Comparison of ENCODE assay signal across 1 cellular context in the genomic region with DNA sequence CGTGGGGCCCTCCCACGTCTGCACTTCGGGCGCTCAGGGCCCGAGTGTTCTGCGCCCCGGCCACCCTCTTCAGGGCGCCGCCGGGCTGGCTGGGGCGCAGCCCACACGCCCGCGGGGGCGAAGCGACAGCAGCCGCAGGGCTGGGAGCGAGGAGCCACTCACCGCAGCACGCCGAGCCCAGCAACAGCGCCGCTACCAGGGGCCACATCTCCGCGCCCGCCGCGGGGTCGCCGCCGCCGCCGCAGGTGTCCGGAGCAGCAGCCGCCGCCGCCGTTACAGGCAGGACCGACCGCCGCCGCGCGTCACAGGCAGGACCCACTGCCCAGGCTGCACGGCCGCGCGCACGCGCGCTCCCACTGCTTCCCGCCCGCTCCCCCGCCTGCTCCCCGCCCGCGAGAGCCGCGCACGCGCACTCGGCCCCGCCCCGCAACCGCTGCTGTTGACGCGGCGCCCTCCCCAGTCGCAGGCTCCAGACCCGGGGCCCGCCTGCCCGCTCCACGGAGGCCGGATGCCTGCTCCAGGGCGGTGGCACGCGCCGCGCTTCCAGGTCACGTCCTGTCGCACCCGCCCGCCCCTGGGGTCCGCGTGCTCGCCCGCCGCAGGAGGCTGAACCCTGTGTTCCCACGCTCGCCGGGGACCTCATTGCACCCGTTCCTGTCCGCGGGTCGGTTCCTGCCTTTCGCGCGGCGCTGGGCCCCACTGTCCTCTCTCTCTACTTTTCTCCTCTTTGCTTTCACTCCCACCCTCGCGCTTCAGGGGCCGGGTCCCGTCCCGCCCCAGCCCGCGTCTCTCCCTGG.
A peak's percentile ranks its signal among the peaks of the same experiment; 100 is the strongest.
TF ChIP-seq lines count a peak whose summit lies in the region.

A gene (minus strand): TSS at position 331 of the 797 bp plus-strand sequence. CDS start 123 bp downstream, at position 208.

TF ChIP-seq in GM12878, 131 proteins besides CTCF, POLR2A, EP300 and RAD21 (continued from another document):
- TF ChIP-seq, protein P1, sequence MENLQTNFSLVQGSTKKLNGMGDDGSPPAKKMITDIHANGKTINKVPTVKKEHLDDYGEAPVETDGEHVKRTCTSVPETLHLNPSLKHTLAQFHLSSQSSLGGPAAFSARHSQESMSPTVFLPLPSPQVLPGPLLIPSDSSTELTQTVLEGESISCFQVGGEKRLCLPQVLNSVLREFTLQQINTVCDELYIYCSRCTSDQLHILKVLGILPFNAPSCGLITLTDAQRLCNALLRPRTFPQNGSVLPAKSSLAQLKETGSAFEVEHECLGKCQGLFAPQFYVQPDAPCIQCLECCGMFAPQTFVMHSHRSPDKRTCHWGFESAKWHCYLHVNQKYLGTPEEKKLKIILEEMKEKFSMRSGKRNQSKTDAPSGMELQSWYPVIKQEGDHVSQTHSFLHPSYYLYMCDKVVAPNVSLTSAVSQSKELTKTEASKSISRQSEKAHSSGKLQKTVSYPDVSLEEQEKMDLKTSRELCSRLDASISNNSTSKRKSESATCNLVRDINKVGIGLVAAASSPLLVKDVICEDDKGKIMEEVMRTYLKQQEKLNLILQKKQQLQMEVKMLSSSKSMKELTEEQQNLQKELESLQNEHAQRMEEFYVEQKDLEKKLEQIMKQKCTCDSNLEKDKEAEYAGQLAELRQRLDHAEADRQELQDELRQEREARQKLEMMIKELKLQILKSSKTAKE (IDR thresholded peaks at IDR 0.05; ENCODE audit: low read depth, poor library complexity, severe bottlenecking) = no peak
- TF ChIP-seq ASH2L (IDR thresholded peaks at IDR 0.05; ENCODE audit: borderline replicate concordance, low read depth) (peak; percentile 69; the same call in 1 of the 2 replicates), PAX5 (IDR thresholded peaks at IDR 0.05; ENCODE audit: borderline replicate concordance, low read depth, low read length) (0 out of 2 replicates have a peak, but pooled peaks have one; percentile 12), NR2C1 (IDR thresholded peaks at IDR 0.05) (0 out of 2 replicates have a peak, but pooled peaks have one; percentile 8), HDGF (IDR thresholded peaks at IDR 0.05) (no peak), TCF3 (IDR thresholded peaks at IDR 0.05; ENCODE audit: borderline replicate concordance, insufficient read depth, low read depth, low read length) (no peak), PAX8 (IDR thresholded peaks at IDR 0.05) (no peak), STAT1 (conservative IDR thresholded peaks at IDR 0.05) (no peak), TCF12 (IDR thresholded peaks at IDR 0.05; ENCODE audit: low read depth, low read length) (0 out of 2 replicates have a peak, but pooled peaks have one; percentile 57), BACH1 (IDR thresholded peaks at IDR 0.05; ENCODE audit: borderline replicate concordance) (peak; percentile 65), ZNF24 (IDR thresholded peaks at IDR 0.05) (peak; percentile 61; the same call in 1 of the 2 replicates), MTA3 (IDR thresholded peaks at IDR 0.05; ENCODE audit: borderline replicate concordance, low read length) (no peak), DPF2 (IDR thresholded peaks at IDR 0.05) (peak; percentile 96), RUNX3 (IDR thresholded peaks at IDR 0.05; ENCODE audit: low read length) (peak; percentile 32), RELA (IDR thresholded peaks at IDR 0.05; ENCODE audit: borderline replicate concordance, partially characterized antibody) (peak; percentile 59), LARP7 (IDR thresholded peaks at IDR 0.05) (peak; percentile 94), YY1 (IDR thresholded peaks at IDR 0.05; ENCODE audit: low read depth, low read length) (0 out of 2 replicates have a peak, but pooled peaks have one; percentile 24), BHLHE40 (IDR thresholded peaks at IDR 0.05; ENCODE audit: borderline replicate concordance in 1 of 2, low read depth in 2 of 2, low read length in 1 of 2) (peak; percentile 69 to 93; a peak in 3 of 4 replicates), SMARCA5 (IDR thresholded peaks at IDR 0.05) (peak; percentile 65; the same call in 1 of the 2 replicates), POLR2AphosphoS5 (IDR thresholded peaks at IDR 0.05; ENCODE audit: low read length) (peak; percentile 78), NRF1 (conservative IDR thresholded peaks at IDR 0.05; ENCODE audit: low read depth, low read length) (peak; percentile 38; the same call in 1 of the 2 replicates), ETV6 (conservative IDR thresholded peaks at IDR 0.05 in 1 of 2, IDR thresholded peaks at IDR 0.05 in 1 of 2; ENCODE audit: borderline replicate concordance in 1 of 2, low read depth in 1 of 2) (no peak), ZNF207 (IDR thresholded peaks at IDR 0.05; ENCODE audit: borderline replicate concordance) (peak; percentile 52; the same call in 1 of the 2 replicates), EGR1 (IDR thresholded peaks at IDR 0.05; ENCODE audit: borderline replicate concordance in 1 of 2, low read depth in 2 of 2, low read length in 2 of 2) (peak in 1 of 2 experiments; percentile 76; a peak in 2 of 3 replicates), NR2F1 (conservative IDR thresholded peaks at IDR 0.05) (peak; percentile 67)
- TF ChIP-seq, protein P2, sequence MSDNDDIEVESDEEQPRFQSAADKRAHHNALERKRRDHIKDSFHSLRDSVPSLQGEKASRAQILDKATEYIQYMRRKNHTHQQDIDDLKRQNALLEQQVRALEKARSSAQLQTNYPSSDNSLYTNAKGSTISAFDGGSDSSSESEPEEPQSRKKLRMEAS (IDR thresholded peaks at IDR 0.05; ENCODE audit: low read depth, low read length) = no peak
- TF ChIP-seq, protein P3, sequence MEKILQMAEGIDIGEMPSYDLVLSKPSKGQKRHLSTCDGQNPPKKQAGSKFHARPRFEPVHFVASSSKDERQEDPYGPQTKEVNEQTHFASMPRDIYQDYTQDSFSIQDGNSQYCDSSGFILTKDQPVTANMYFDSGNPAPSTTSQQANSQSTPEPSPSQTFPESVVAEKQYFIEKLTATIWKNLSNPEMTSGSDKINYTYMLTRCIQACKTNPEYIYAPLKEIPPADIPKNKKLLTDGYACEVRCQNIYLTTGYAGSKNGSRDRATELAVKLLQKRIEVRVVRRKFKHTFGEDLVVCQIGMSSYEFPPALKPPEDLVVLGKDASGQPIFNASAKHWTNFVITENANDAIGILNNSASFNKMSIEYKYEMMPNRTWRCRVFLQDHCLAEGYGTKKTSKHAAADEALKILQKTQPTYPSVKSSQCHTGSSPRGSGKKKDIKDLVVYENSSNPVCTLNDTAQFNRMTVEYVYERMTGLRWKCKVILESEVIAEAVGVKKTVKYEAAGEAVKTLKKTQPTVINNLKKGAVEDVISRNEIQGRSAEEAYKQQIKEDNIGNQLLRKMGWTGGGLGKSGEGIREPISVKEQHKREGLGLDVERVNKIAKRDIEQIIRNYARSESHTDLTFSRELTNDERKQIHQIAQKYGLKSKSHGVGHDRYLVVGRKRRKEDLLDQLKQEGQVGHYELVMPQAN (conservative IDR thresholded peaks at IDR 0.05) = peak; percentile 72; the same call in 1 of the 2 replicates
